Comparison of ENCODE assay signal across 1 cellular context in genomic region chr10:101565936-101566332, GRCh38.
TF ChIP-seq lines count a peak whose summit lies in the region.

No MANE protein-coding gene starts in this region.

TF ChIP-seq in K562, 482 proteins besides CTCF, POLR2A, EP300 and RAD21:
- TF ChIP-seq HNRNPK (IDR thresholded peaks at IDR 0.05; ENCODE audit: low read depth, low read length, poor library complexity, severe bottlenecking), result no peak
- no peak for TF ChIP-seq ZC3H8 (IDR thresholded peaks at IDR 0.05)
- no peak for TF ChIP-seq ZNF274 (IDR thresholded peaks at IDR 0.05; ENCODE audit: borderline replicate concordance, low read depth, low read length)
- TF ChIP-seq ZBTB26 (CRISPR knock-in tag; IDR thresholded peaks at IDR 0.05), result no peak
- no peak for TF ChIP-seq POLR2G (IDR thresholded peaks at IDR 0.05; ENCODE audit: low read depth, low read length)
- TF ChIP-seq CBX8 (IDR thresholded peaks at IDR 0.05; ENCODE audit: borderline replicate concordance, extremely low read depth, low read depth, low read length, poor library complexity, severe bottlenecking), result no peak
- no peak for TF ChIP-seq FOXK2 (conservative IDR thresholded peaks at IDR 0.05 in 1 of 2, IDR thresholded peaks at IDR 0.05 in 1 of 2; ENCODE audit: low read depth in 2 of 2)
- no peak for TF ChIP-seq RUNX1 (IDR thresholded peaks at IDR 0.05; ENCODE audit: low read depth)
